19 cellular contexts compared by ENCODE assay signal in genomic region chr22:21990449-21991308, GRCh38. TPM values are rescaled to one million over a fixed set of nuclear protein-coding genes. Genes with fewer than 3 reads are reported as not detected.
DNase-seq lines count a peak whose midpoint lies in the region; ATAC-seq and TF ChIP-seq lines count a peak whose summit lies in the region.
"Had no signal": no experiment of that assay in that cellular context is flagged by ENCODE, and none has a peak within 500 bp of the region (broad histone marks: within the 10 kb centered on the region; RNA-seq: fewer than 3 reads in every experiment).

No MANE protein-coding gene starts in this region.

- no peak overlapping the region for H3K4me2 ChIP-seq in neuronal stem cell (ENCODE audit: insufficient read depth, low read length, poor library complexity, severe bottlenecking)
- H3K4me2 ChIP-seq: A549, KMS-11 had no signal

- no peak for ATAC-seq in psoas muscle

- H3K23ac ChIP-seq in neuronal stem cell (ENCODE audit: low read depth, low read length, poor library complexity): peak overlapping the region; percentile 76

- no peak overlapping the region for H2BK12ac ChIP-seq in neuronal stem cell (ENCODE audit: low read length)

- peak overlapping the region; percentile 47 for H3K9ac ChIP-seq in neuronal stem cell (ENCODE audit: low read depth, low read length, poor library complexity)
- H3K9ac ChIP-seq: KMS-11 had no signal

- H3K36me3 ChIP-seq in neuronal stem cell (replicated peaks in 1 of 2; ENCODE audit: control insufficient read depth in 2 of 2, insufficient read depth in 2 of 2, low read length in 2 of 2): no peaks in the 10 kb centered on the region
- H3K36me3 ChIP-seq in ascending aorta: no peaks in the 10 kb centered on the region
- H3K36me3 ChIP-seq in psoas muscle (ENCODE audit: insufficient read depth in 1 of 2, low read depth in 1 of 2): no peaks in the 10 kb centered on the region
- H3K36me3 ChIP-seq: MG63 had no signal

- peaks cover 0 to 1% of the 10 kb centered on the region in 2 donors for H3K9me3 ChIP-seq in neuronal stem cell (replicated peaks in 1 of 2; ENCODE audit: control insufficient read depth in 2 of 2, insufficient read depth in 1 of 2, low read depth in 1 of 2, low read length in 2 of 2)
- no peaks in the 10 kb centered on the region for H3K9me3 ChIP-seq in ascending aorta
- H3K9me3 ChIP-seq in psoas muscle: no peaks in the 10 kb centered on the region
- H3K9me3 ChIP-seq: A549, Caco-2, MG63 had no signal

- TF ChIP-seq CTCF in GM13977 (IDR thresholded peaks at IDR 0.05; ENCODE audit: extremely low read depth, insufficient read depth, missing control alignments) (no peak), ascending aorta (IDR thresholded peaks at IDR 0.05) (no peak), psoas muscle (IDR thresholded peaks at IDR 0.05) (no peak)

- in situ Hi-C loops in GM13977 (cut with MboI; ENCODE audit: low pct_unique_long_range_greater_than_20kb, low sequenced_read_pairs, unreplicated experiment): no loop called here

- no peak overlapping the region for H4K8ac ChIP-seq in neuronal stem cell (ENCODE audit: low read depth, low read length)

- no peaks in the 10 kb centered on the region for H3K79me1 ChIP-seq in neuronal stem cell (ENCODE audit: low read depth, low read length)

- no peak overlapping the region for H2AFZ ChIP-seq in neuronal stem cell (ENCODE audit: low read length)

- no peak overlapping the region for H3K4ac ChIP-seq in neuronal stem cell (ENCODE audit: low read length)

- no peak overlapping the region for H4K91ac ChIP-seq in neuronal stem cell (ENCODE audit: low read depth, low read length, poor library complexity)

- H3K27ac ChIP-seq in neuronal stem cell (replicated peaks; ENCODE audit: low read length) (no peak overlapping the region), ascending aorta (no peak overlapping the region), psoas muscle (no peak overlapping the region)
- H3K27ac ChIP-seq: A549, HL-60, KMS-11 had no signal

- DNase-seq in GM13977 (ENCODE audit: low spot score) (peak; percentile 13), SK-N-DZ (ENCODE audit: low spot score) (peak; percentile 41), iPS-NIHi7 (ENCODE audit: extremely low spot score) (peak; percentile 38), neuronal stem cell (ENCODE audit: low spot score) (no peak), ascending aorta (ENCODE audit: low spot score in 2 of 2) (no peak), NCI-H1694 treated with DMSO at 0.1 percent for 48 hours (lab: John Stamatoyannopoulos, UW) (no peak), psoas muscle (no peak)
- DNase-seq in activated CD4-positive, CD25-positive, alpha-beta regulatory T cell (lab: John Stamatoyannopoulos, UW): no peak
- DNase-seq: AML-193, Caco-2, MG63, NCI-H1105, NCI-H187, NCI-H2171, NCI-H446 treated with DMSO at 0.1 percent for 48 hours, NCI-H748 treated with DMSO at 0.1 percent for 48 hours had no signal

- peak overlapping the region; percentile 27 for H3K14ac ChIP-seq in neuronal stem cell (ENCODE audit: low read length)

- H3K4me1 ChIP-seq in neuronal stem cell (ENCODE audit: control insufficient read depth in 2 of 2, insufficient read depth in 1 of 2, low read depth in 1 of 2, low read length in 2 of 2) (no peaks in the 10 kb centered on the region), ascending aorta (no peaks in the 10 kb centered on the region), psoas muscle (no peaks in the 10 kb centered on the region)
- H3K4me1 ChIP-seq: A549, Caco-2 had no signal

- H2BK15ac ChIP-seq in neuronal stem cell (ENCODE audit: low read length): peak overlapping the region; percentile 43

- H2AK5ac ChIP-seq in neuronal stem cell (ENCODE audit: low read depth, low read length): peak overlapping the region; percentile 13

- H3K27me3 ChIP-seq in neuronal stem cell (ENCODE audit: control insufficient read depth in 3 of 3, insufficient read depth in 3 of 3, low read depth in 1 of 3, low read length in 3 of 3) (peaks cover 0 to 66% (median 12%) of the 10 kb centered on the region in 3 experiments), ascending aorta (no peaks in the 10 kb centered on the region), psoas muscle (ENCODE audit: insufficient read depth in 3 of 3, low read length in 2 of 3) (peaks cover 0 to 1% (median 0%) of the 10 kb centered on the region in 3 donors)
- H3K27me3 ChIP-seq: MG63 had no signal

- intact Hi-C loops in ascending aorta (cut with DNase I) (no loop called here), psoas muscle (cut with DNase I) (no loop called here)

- peak overlapping the region; percentile 7 for H3K18ac ChIP-seq in neuronal stem cell (ENCODE audit: low read length)

- H3K4me3 ChIP-seq in neuronal stem cell (ENCODE audit: low read length in 2 of 2) (no peak overlapping the region), ascending aorta (no peak overlapping the region), psoas muscle (no peak overlapping the region)
- H3K4me3 ChIP-seq: A549, MG63 had no signal

- peak overlapping the region; percentile 22 for H2BK5ac ChIP-seq in neuronal stem cell (ENCODE audit: low read length)

- H2BK120ac ChIP-seq in neuronal stem cell (ENCODE audit: low read depth, low read length): no peak overlapping the region

- WGBS in neuronal stem cell (ENCODE audit: extremely low coverage in 2 of 2, insufficient read length in 2 of 2, insufficient replicate concordance in 1 of 2), 2 donors: no CpG with 5 or more reads among the region's 16 CpGs
- WGBS in psoas muscle, 3 donors: 41 to 53% (median 49%) methylated on average over 16 of the region's 16 CpGs

RNA-seq across cellular contexts. Expression of gene TOP3B, which starts 8.1 kb away (rescaled TPM):
- polyA plus RNA-seq in SK-N-DZ (2014; cell fraction: cytosol; rRNA removed): 52.2 and 80.7 TPM in 2 replicates
- 398 and 530 TPM in 2 replicates for polyA plus RNA-seq in SK-N-DZ (2014; cell fraction: nucleus; rRNA removed)
- 25.4 TPM for polyA plus RNA-seq in neuronal stem cell (2013, experiment 1 of 2)
- 27.0 TPM for polyA plus RNA-seq in neuronal stem cell (2013, experiment 2 of 2)
- total RNA-seq in ascending aorta: 26.4 TPM
- 10 to 100 TPM in 1 of 4 donors, 1 to 10 TPM in 3; 5.4 to 12.2 (median 9.0) TPM for total RNA-seq in psoas muscle
- polyA plus RNA-seq in psoas muscle: 10 to 100 TPM in 1 of 3 donors, 1 to 10 TPM in 2; 6.4 to 13.5 (median 8.1) TPM

RNA-seq across cellular contexts. Expression of gene PPM1F, which starts 38.0 kb away (rescaled TPM):
- 22.4 and 23.1 TPM in 2 replicates for polyA plus RNA-seq in SK-N-DZ (2014; cell fraction: cytosol; rRNA removed)
- polyA plus RNA-seq in SK-N-DZ (2014; cell fraction: nucleus; rRNA removed): 25.1 and 27.3 TPM in 2 replicates
- polyA plus RNA-seq in neuronal stem cell (2013, experiment 1 of 2): 17.8 TPM
- 16.6 TPM for polyA plus RNA-seq in neuronal stem cell (2013, experiment 2 of 2)
- total RNA-seq in ascending aorta (76.0 TPM), psoas muscle (10 to 100 TPM; 11.9 to 29.5 (median 15.7) TPM)
- 10 to 100 TPM in 2 of 3 donors, 1 to 10 TPM in 1; 8.1 to 13.1 (median 11.8) TPM for polyA plus RNA-seq in psoas muscle

Comparison
In these comparisons a context has a peak if more than half of its experiments do, and no peak if none do; other contexts are left out.
1. DNase-seq: peak in GM13977 (single experiment), SK-N-DZ (single experiment) and iPS-NIHi7 (single experiment); none in neuronal stem cell (single experiment), activated CD4-positive, CD25-positive, alpha-beta regulatory T cell (0 of 4), ascending aorta (0 of 2), NCI-H1694 treated with DMSO at 0.1 percent for 48 hours (single experiment) and psoas muscle (0 of 2).